2 cellular contexts compared by ENCODE assay signal in the genomic region with DNA sequence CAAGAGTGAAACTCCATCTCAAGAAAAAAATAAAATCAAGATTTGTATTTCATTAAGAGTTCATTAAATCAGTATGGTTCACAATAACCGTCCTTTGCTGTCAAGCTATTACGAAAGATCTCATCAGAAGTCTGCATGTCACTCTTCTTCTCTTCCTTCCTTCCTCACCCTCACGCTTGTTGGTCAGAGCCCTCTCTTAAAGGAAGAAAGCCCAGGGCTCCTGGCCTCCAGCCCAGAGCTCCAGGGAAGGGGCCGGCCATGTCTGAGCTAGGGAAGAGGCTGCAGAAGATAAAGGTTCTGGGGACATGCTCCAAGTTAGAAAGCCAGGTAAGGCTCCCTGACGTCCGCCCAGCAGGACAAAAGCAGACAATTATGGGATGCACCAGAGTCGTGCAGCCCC.
TF ChIP-seq lines count a peak whose summit lies in the region.

No MANE protein-coding gene starts in this region.

TF ChIP-seq in IMR-90, 13 proteins besides CTCF, POLR2A, EP300 and RAD21:
- TF ChIP-seq CEBPB (IDR thresholded peaks at IDR 0.05; ENCODE audit: low read depth, low read length) (0 out of 2 replicates have a peak, but pooled peaks have one; percentile 8), MXI1 (IDR thresholded peaks at IDR 0.05; ENCODE audit: borderline replicate concordance, low read depth, low read length) (no peak)
TF ChIP-seq in IMR-90: peak in this region for 1.

TF ChIP-seq in endothelial cell of umbilical vein, 7 proteins besides CTCF, POLR2A, EP300 and RAD21:
- TF ChIP-seq JUN (IDR thresholded peaks at IDR 0.05; ENCODE audit: borderline replicate concordance, insufficient read depth, insufficient read length, low read depth) = no peak
- TF ChIP-seq POLR2AphosphoS5 (IDR thresholded peaks at IDR 0.05; ENCODE audit: insufficient read depth, low read depth, low read length) = no peak
- TF ChIP-seq, protein P1, sequence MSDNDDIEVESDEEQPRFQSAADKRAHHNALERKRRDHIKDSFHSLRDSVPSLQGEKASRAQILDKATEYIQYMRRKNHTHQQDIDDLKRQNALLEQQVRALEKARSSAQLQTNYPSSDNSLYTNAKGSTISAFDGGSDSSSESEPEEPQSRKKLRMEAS (IDR thresholded peaks at IDR 0.05; ENCODE audit: insufficient read depth, insufficient read length) = no peak
- no peak for TF ChIP-seq GATA2 (IDR thresholded peaks at IDR 0.05; ENCODE audit: insufficient read depth, insufficient read length, low read depth, low read length)
- TF ChIP-seq MYC (IDR thresholded peaks at IDR 0.05; ENCODE audit: low read depth, low read length) = no peak
- no peak for TF ChIP-seq EZH2 (IDR thresholded peaks at IDR 0.05; ENCODE audit: borderline replicate concordance, low read depth, low read length, severe bottlenecking)
- TF ChIP-seq FOS (IDR thresholded peaks at IDR 0.05; ENCODE audit: borderline replicate concordance, insufficient read depth, low read length) = no peak
